ENCODE assay signal across 23 cellular contexts in genomic region chr7:27840760-27841364, GRCh38.
DNase-seq lines count a peak whose midpoint lies in the region; ATAC-seq and TF ChIP-seq lines count a peak whose summit lies in the region.
"Had no signal": no experiment of that assay in that cellular context is flagged by ENCODE, and none has a peak within 500 bp of the region (broad histone marks: within the 10 kb centered on the region; RNA-seq: fewer than 3 reads in every experiment).

No MANE protein-coding gene starts in this region.

- no peaks in the 10 kb centered on the region for H3K79me2 ChIP-seq in neural progenitor cell (ENCODE audit: low read depth)

- H3F3A ChIP-seq in neural progenitor cell (ENCODE audit: low read depth), result peaks cover 31% of the 10 kb centered on the region

- H3K9me3 ChIP-seq in heart right ventricle (no peaks in the 10 kb centered on the region), neural progenitor cell (ENCODE audit: low read depth) (no peaks in the 10 kb centered on the region), ovary (no peaks in the 10 kb centered on the region)
- H3K9me3 ChIP-seq: Caco-2, SJSA1 had no signal

- H3K27ac Mint-ChIP-seq in IgD-negative memory B cell, result peak overlapping the region in 2 of 3 donors; percentile 45 to 59
- peak overlapping the region; percentile 38 to 78 for H3K27ac Mint-ChIP-seq in effector memory CD8-positive, alpha-beta T cell
- no peak overlapping the region for H3K27ac Mint-ChIP-seq in neural progenitor cell
- H3K27ac Mint-ChIP-seq: CD8-positive, alpha-beta T cell had no signal

- TF ChIP-seq CTCF in heart right ventricle (IDR thresholded peaks at IDR 0.05) (no peak), neural progenitor cell (IDR thresholded peaks at IDR 0.05) (no peak), ovary (IDR thresholded peaks at IDR 0.05) (no peak)

- H3K4me1 Mint-ChIP-seq in IgD-negative memory B cell (peaks cover 0 to 4% (median 2%) of the 10 kb centered on the region in 3 donors), neural progenitor cell (peaks cover 20% of the 10 kb centered on the region)
- peaks cover 8 to 9% of the 10 kb centered on the region in 2 donors for H3K4me1 Mint-ChIP-seq in effector memory CD8-positive, alpha-beta T cell (ENCODE audit: low read depth in 2 of 2)

- TF ChIP-seq EP300 in ovary (IDR thresholded peaks at IDR 0.05), result no peak

- H3K4me1 ChIP-seq in heart right ventricle (peaks cover 0 to 4% (median 0%) of the 10 kb centered on the region in 9 donors), neural progenitor cell (peaks cover 31% of the 10 kb centered on the region), ovary (ENCODE audit: insufficient read depth) (peaks cover 4% of the 10 kb centered on the region)
- H3K4me1 ChIP-seq: SJSA1 had no signal

- intact Hi-C loops in heart right ventricle (cut with DNase I), result no loop called here
- intact Hi-C loops in left cardiac atrium (cut with DNase I), result no loop called here
- intact Hi-C loops in ovary (cut with DNase I), result no loop called here

- H3K27me3 Mint-ChIP-seq in IgD-negative memory B cell (no peaks in the 10 kb centered on the region), neural progenitor cell (ENCODE audit: insufficient read depth, low read depth) (peaks cover 2% of the 10 kb centered on the region)
- H3K27me3 Mint-ChIP-seq in effector memory CD8-positive, alpha-beta T cell, result no peaks in the 10 kb centered on the region

- 91 to 93% methylated on average over 18 of the region's 18 CpGs for WGBS in heart right ventricle, 2 donors
- 94 to 95% (median 94%) methylated on average over 18 of the region's 18 CpGs for WGBS in ovary, 3 donors

- ATAC-seq in heart right ventricle, result peak in 5 of 8 donors; percentile 27 to 45 (median 40)
- ATAC-seq in left cardiac atrium, result no peak
- no peak for ATAC-seq in effector memory CD8-positive, alpha-beta T cell (replicated peaks)
- ATAC-seq: HCT116, K562, PC-3 had no signal

- H3K4me3 Mint-ChIP-seq in IgD-negative memory B cell (no peak overlapping the region), neural progenitor cell (no peak overlapping the region)
- H3K4me3 Mint-ChIP-seq in effector memory CD8-positive, alpha-beta T cell, result no peak overlapping the region
- H3K4me3 Mint-ChIP-seq: CD8-positive, alpha-beta T cell had no signal

- H3K36me3 Mint-ChIP-seq in IgD-negative memory B cell (peaks cover 5% of the 10 kb centered on the region), neural progenitor cell (peaks cover 6% of the 10 kb centered on the region)
- peaks cover 9% of the 10 kb centered on the region for H3K36me3 Mint-ChIP-seq in effector memory CD8-positive, alpha-beta T cell (ENCODE audit: insufficient read depth)

- H3K4me3 ChIP-seq in heart right ventricle, result no peak overlapping the region
- H3K4me3 ChIP-seq in neural progenitor cell, result no peak overlapping the region
- no peak overlapping the region for H3K4me3 ChIP-seq in ovary
- H3K4me3 ChIP-seq: K562, SJSA1 had no signal

- H3K9ac ChIP-seq in neural progenitor cell, result no peak overlapping the region

- H3K27ac ChIP-seq in heart right ventricle (no peak overlapping the region), neural progenitor cell (peak overlapping the region; percentile 29), ovary (no peak overlapping the region)
- H3K27ac ChIP-seq: SJSA1 had no signal

- H4K20me1 ChIP-seq in neural progenitor cell (ENCODE audit: low read depth), result no peaks in the 10 kb centered on the region

- DNase-seq in heart right ventricle (no peak), left cardiac atrium (no peak), neural progenitor cell (ENCODE audit: low spot score) (no peak), ovary (no peak), cerebellar cortex (ENCODE audit: low spot score) (no peak)
- DNase-seq in effector memory CD8-positive, alpha-beta T cell, result no peak
- no peak for DNase-seq in stimulated activated CD4-positive, alpha-beta T cell treated with anti-CD3 and anti-CD28 coated beads, Interleukin-4, amount 100 ng/mL, for 24 hours
- DNase-seq: Caco-2, EL, GF-D8, Kasumi-1, NCI-H1105, NCI-H1436 treated with DMSO at 0.1 percent for 48 hours, NCI-H187 treated with DMSO at 0.1 percent for 48 hours, NCI-H2107, NCI-H446, NCI-H774, PC-3 had no signal

- H3K9me3 Mint-ChIP-seq in IgD-negative memory B cell (no peaks in the 10 kb centered on the region), neural progenitor cell (no peaks in the 10 kb centered on the region)
- no peaks in the 10 kb centered on the region for H3K9me3 Mint-ChIP-seq in effector memory CD8-positive, alpha-beta T cell
- H3K9me3 Mint-ChIP-seq: CD8-positive, alpha-beta T cell had no signal

- TF ChIP-seq POLR2A in ovary (IDR thresholded peaks at IDR 0.05), result no peak

- no peak overlapping the region for H3K4me2 ChIP-seq in neural progenitor cell

- no peak overlapping the region for H2AFZ ChIP-seq in neural progenitor cell (replicated peaks)

- peaks cover 0 to 44% (median 7%) of the 10 kb centered on the region in 9 donors for H3K36me3 ChIP-seq in heart right ventricle
- H3K36me3 ChIP-seq in neural progenitor cell, result no peaks in the 10 kb centered on the region
- no peaks in the 10 kb centered on the region for H3K36me3 ChIP-seq in ovary

- H3K27me3 ChIP-seq in heart right ventricle, result no peaks in the 10 kb centered on the region
- H3K27me3 ChIP-seq in neural progenitor cell, result no peaks in the 10 kb centered on the region
- no peaks in the 10 kb centered on the region for H3K27me3 ChIP-seq in ovary
- H3K27me3 ChIP-seq: SJSA1 had no signal

Comparison
In these comparisons a context has a peak if more than half of its experiments do, and no peak if none do; other contexts are left out.
1. ATAC-seq: peak in heart right ventricle (5 of 8); none in left cardiac atrium (0 of 2) and effector memory CD8-positive, alpha-beta T cell (single experiment).